14 cellular contexts compared by ENCODE assay signal in the genomic region with DNA sequence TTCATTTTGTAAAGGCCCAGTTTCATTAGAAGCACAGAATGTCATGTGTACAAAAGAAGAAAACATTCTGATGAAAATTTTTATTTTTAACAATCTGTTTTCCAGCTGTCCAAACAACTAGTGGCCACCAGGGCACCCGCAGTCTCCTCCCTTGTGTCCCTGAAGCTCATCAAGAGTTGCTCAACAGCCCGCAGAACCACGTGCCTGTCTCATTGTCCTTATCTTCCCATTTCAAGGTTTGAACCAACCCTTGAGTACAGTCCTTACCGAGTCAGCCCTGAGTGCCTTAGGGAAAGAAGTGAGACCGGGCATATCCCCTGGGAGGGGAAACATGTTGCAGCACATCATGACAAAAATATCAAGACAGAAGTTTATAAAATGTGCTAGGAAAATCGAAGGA. TPM values are rescaled to one million over a fixed set of nuclear protein-coding genes. Genes with fewer than 3 reads are reported as not detected.
A peak's percentile ranks its signal among the peaks of the same experiment; 100 is the strongest.
DNase-seq lines count a peak whose midpoint lies in the region; ATAC-seq and TF ChIP-seq lines count a peak whose summit lies in the region.
"Had no signal": no experiment of that assay in that cellular context is flagged by ENCODE, and none has a peak within 500 bp of the region (broad histone marks: within the 10 kb centered on the region; RNA-seq: fewer than 3 reads in every experiment).

No MANE protein-coding gene starts in this region.

- H3K4ac ChIP-seq in trophoblast cell (ENCODE audit: low read depth, low read length), result no peak overlapping the region

- H3K18ac ChIP-seq in trophoblast cell (ENCODE audit: low read length), result no peak overlapping the region

- peaks cover 3% of the 10 kb centered on the region for H3K79me1 ChIP-seq in trophoblast cell (ENCODE audit: low read length)

- no peaks in the 10 kb centered on the region for H3K4me1 ChIP-seq in trophoblast cell (ENCODE audit: control insufficient read depth in 1 of 2, insufficient read depth in 2 of 2, low read length in 2 of 2)
- H3K4me1 ChIP-seq: colonic mucosa had no signal

- no peak overlapping the region for H2BK12ac ChIP-seq in trophoblast cell (ENCODE audit: low read length)

- no CpG with 5 or more reads among the region's 6 CpGs for WGBS in trophoblast cell (ENCODE audit: extremely low coverage, insufficient coverage, insufficient read length)

- no peak overlapping the region for H3K14ac ChIP-seq in trophoblast cell (ENCODE audit: low read length)

- ATAC-seq in HG03025 (IDR thresholded peaks at IDR 0.05; ENCODE audit: low FRiP score, unreplicated experiment), result no peak
- ATAC-seq: natural killer cell had no signal

- no peaks in the 10 kb centered on the region for H3K27me3 ChIP-seq in trophoblast cell (ENCODE audit: insufficient read depth, low read length)
- H3K27me3 ChIP-seq: colonic mucosa had no signal

- H3K4me2 ChIP-seq in trophoblast cell (ENCODE audit: low read length), result no peak overlapping the region

- no peaks in the 10 kb centered on the region for H3K36me3 ChIP-seq in trophoblast cell (ENCODE audit: control insufficient read depth in 1 of 2, insufficient read depth in 2 of 2, low read length in 2 of 2)
- H3K36me3 ChIP-seq: colonic mucosa, HAP-1 had no signal

- peak; percentile 21 for TF ChIP-seq CTCF in epithelial cell of proximal tubule (conservative IDR thresholded peaks at IDR 0.05; ENCODE audit: low read depth, low read length)

- DNase-seq in NCI-H1417 (lab: John Stamatoyannopoulos, UW) (peak in 2 of 3 experiments; percentile 7 to 11), NCI-H1417 treated with DMSO at 0.1 percent for 48 hours (lab: John Stamatoyannopoulos, UW) (no peak), NOMO-1 (lab: John Stamatoyannopoulos, UW; ENCODE audit: unreplicated experiment in 2 of 2) (peak; percentile 63 to 64), epithelial cell of proximal tubule (ENCODE audit: low read depth) (no peak), trophoblast cell (peak; percentile 98 to 99), middle frontal gyrus (ENCODE audit: extremely low spot score, low spot score) (no peak)
- DNase-seq in NK-92 treated with Interleukin-12 subunit alpha and Interleukin-12 subunit beta, amount 100 ng/mL, for 24 hours (lab: John Stamatoyannopoulos, UW), result no peak
- DNase-seq: 8988T; activated CD4-positive, alpha-beta T cell treated with anti-CD3 and anti-CD28 coated beads, Interleukin-2, amount 10 ng/mL, durations not matched to agents 7 days and 5 days; colonic mucosa; natural killer cell; NCI-H1694 treated with DMSO at 0.1 percent for 48 hours had no signal

- H2AFZ ChIP-seq in trophoblast cell (ENCODE audit: insufficient read depth, low read length, poor library complexity), result no peak overlapping the region

- no peaks in the 10 kb centered on the region for H3K79me2 ChIP-seq in trophoblast cell (ENCODE audit: control insufficient read depth, insufficient read depth, low read length, poor library complexity)

- no peak overlapping the region for H2AK5ac ChIP-seq in trophoblast cell (ENCODE audit: low read length)

- H3K27ac ChIP-seq in trophoblast cell (ENCODE audit: low read depth, low read length), result no peak overlapping the region
- H3K27ac ChIP-seq: colonic mucosa had no signal

- H3K9ac ChIP-seq in trophoblast cell (ENCODE audit: low read length), result no peak overlapping the region

- no peak overlapping the region for H4K12ac ChIP-seq in trophoblast cell (ENCODE audit: low read depth, low read length)

- no peaks in the 10 kb centered on the region for H3K9me3 ChIP-seq in trophoblast cell (ENCODE audit: insufficient read depth, low read depth, low read length)
- H3K9me3 ChIP-seq: colonic mucosa, HAP-1 had no signal

- peak overlapping the region; percentile 29 for H4K8ac ChIP-seq in trophoblast cell (ENCODE audit: low read depth, low read length)

- H4K91ac ChIP-seq in trophoblast cell (ENCODE audit: low read depth, low read length), result peak overlapping the region; percentile 65

- no peak overlapping the region for H3K4me3 ChIP-seq in epithelial cell of proximal tubule (ENCODE audit: low read depth, low read length)
- H3K4me3 ChIP-seq in trophoblast cell (ENCODE audit: low read depth, low read length), result no peak overlapping the region
- H3K4me3 ChIP-seq: colonic mucosa, HAP-1 had no signal

- H3K23ac ChIP-seq in trophoblast cell (ENCODE audit: low read length), result no peak overlapping the region

- H2BK120ac ChIP-seq in trophoblast cell (ENCODE audit: insufficient read depth, low read length, poor library complexity), result no peak overlapping the region

- H2BK5ac ChIP-seq in trophoblast cell (ENCODE audit: low read depth, low read length, poor library complexity), result peak overlapping the region; percentile 58

RNA-seq across cellular contexts. Expression of a gene that starts 15.9 kb away (rescaled TPM):
- total RNA-seq in epithelial cell of proximal tubule, result 7.7 and 16.1 TPM in 2 replicates
- 6.0 and 6.2 TPM in 2 replicates for polyA plus RNA-seq in trophoblast cell (2013)

Comparison
In these comparisons a context has a peak if more than half of its experiments do, and no peak if none do; other contexts are left out.
1. DNase-seq: peak in NCI-H1417 (2 of 3), NOMO-1 (2 of 2) and trophoblast cell (2 of 2); none in NCI-H1417 treated with DMSO at 0.1 percent for 48 hours (single experiment), epithelial cell of proximal tubule (single experiment), NK-92 treated with Interleukin-12 subunit alpha and Interleukin-12 subunit beta, amount 100 ng/mL, for 24 hours (single experiment) and middle frontal gyrus (single experiment).